ENCODE assay signal across 1 cellular context in the genomic region with DNA sequence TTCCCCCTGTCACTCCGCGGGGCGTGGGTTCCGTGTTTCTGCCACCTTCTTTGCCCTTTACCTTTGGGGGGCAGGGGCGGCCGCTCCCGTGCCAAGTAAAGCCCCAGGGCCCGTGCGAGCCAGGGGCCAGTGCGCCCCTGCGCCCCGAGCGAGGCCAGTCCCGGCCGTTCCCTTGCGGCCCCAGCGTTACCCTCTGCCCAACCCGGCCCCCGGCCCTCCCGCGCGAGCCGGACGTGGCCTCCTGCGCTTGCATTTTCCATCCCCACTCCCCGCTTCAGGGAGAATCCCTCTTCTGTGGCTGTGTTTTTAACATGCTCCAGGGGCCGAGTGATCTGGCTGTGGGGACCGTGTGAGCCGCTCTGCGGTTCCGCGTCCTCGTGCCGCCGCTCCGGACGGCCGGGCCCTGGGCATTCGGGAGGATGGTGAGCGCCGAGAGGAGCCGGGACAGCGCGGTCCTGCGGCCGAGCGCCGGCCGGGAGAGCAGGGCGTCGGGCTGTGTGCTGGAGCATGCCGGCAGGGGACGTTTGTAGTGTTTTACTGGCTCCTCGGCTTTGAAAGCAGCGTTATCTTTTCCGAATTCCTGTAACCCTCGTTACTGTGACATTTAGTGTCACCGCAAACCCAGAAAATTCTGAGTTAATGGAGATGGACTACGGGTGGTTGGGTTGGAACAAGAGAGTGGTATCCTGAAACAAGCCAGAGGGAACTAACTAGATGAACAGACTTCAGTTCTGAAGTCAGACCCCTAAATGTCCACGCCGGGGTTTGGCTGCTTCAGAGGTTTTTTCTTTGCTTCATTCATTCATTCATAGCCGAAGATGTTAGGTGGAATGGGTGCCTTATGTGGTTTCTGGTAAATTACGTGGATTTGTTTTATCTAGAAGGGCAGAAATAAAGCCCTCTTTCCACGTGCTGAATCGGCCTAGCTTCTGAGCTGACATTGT.
TF ChIP-seq lines count a peak whose summit lies in the region.

No MANE protein-coding gene starts in this region.

TF ChIP-seq in K562, 482 proteins besides CTCF, POLR2A, EP300 and RAD21 (continued from another document and continues in another):
- TF ChIP-seq, protein P1, sequence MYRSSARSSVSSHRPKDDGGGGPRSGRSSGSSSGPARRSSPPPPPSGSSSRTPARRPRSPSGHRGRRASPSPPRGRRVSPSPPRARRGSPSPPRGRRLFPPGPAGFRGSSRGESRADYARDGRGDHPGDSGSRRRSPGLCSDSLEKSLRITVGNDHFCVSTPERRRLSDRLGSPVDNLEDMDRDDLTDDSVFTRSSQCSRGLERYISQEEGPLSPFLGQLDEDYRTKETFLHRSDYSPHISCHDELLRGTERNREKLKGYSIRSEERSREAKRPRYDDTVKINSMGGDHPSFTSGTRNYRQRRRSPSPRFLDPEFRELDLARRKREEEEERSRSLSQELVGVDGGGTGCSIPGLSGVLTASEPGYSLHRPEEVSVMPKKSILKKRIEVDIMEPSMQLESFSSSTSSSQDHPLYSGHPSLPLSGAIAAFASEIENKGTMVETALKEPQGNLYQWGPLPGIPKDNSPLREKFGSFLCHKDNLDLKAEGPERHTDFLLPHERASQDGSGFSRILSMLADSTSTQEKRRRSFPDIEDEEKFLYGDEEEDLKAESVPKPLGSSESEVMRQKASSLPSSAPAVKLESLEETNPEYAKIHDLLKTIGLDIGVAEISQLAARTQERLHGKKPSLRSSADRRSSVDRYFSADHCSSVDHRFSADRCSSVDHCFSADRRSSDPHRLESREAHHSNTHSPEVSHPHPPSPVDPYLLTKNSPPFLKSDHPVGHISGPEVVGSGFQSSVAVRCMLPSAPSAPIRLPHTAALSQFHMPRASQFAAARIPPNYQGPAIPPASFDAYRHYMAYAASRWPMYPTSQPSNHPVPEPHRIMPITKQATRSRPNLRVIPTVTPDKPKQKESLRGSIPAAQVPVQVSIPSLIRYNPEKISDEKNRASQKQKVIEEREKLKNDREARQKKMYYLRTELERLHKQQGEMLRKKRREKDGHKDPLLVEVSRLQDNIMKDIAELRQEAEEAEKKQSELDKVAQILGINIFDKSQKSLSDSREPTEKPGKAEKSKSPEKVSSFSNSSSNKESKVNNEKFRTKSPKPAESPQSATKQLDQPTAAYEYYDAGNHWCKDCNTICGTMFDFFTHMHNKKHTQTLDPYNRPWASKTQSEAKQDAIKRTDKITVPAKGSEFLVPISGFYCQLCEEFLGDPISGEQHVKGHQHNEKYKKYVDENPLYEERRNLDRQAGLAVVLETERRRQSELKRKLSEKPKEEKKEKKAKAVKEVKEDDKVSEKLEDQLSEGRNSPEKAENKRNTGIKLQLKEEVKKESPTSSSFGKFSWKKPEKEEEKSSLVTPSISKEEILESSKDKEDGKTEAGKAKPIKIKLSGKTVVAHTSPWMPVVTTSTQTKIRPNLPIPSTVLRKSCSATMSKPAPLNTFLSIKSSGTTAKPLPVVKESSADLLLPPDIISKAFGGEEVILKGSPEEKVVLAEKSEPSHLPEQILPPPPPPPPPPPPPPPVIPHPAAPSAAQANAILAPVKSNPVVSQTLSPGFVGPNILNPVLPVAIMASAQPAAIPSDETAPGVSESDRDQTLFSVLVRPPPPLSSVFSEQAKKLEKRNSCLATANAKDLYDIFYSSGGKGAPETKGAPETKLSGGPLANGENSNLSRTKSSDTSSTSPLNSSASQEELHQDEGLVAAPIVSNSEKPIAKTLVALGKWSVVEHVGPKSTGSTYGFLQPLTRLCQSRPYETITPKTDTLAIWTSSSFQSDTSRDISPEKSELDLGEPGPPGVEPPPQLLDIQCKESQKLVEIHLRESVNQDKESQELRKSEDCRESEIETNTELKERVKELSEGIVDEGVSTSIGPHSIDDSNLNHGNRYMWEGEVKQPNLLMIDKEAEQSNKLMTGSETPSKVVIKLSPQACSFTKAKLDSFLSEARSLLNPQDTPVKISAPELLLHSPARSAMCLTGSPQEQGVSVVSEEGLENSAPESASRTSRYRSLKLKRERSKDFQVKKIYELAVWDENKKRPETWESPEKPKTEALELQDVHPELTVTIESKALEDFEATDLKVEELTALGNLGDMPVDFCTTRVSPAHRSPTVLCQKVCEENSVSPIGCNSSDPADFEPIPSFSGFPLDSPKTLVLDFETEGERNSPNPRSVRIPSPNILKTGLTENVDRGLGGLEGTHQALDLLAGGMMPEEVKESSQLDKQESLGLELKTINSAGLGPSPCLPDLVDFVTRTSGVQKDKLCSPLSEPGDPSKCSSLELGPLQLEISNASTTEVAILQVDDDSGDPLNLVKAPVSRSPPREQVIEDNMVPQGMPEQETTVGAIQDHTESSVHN (IDR thresholded peaks at IDR 0.05; ENCODE audit: borderline replicate concordance in 1 of 2, low read depth in 1 of 2): no peak
- no peak for TF ChIP-seq ZNF589 (CRISPR knock-in tag; IDR thresholded peaks at IDR 0.05; ENCODE audit: low read depth)
- TF ChIP-seq SIN3B (IDR thresholded peaks at IDR 0.05; ENCODE audit: low read depth): no peak
- TF ChIP-seq NFATC3 (IDR thresholded peaks at IDR 0.05): no peak
- no peak for TF ChIP-seq RCOR1 (IDR thresholded peaks at IDR 0.05; ENCODE audit: borderline replicate concordance in 1 of 2, low read depth in 2 of 2, low read length in 2 of 2)
- peak in 1 of 3 experiments; percentile 18 for TF ChIP-seq YY1 (IDR thresholded peaks at IDR 0.05; ENCODE audit: borderline replicate concordance in 1 of 3, control insufficient read depth in 1 of 3, extremely low read depth in 1 of 3, insufficient read depth in 3 of 3, insufficient read length in 1 of 3, insufficient replicate concordance in 2 of 3, low read depth in 1 of 3, low read length in 2 of 3)
- TF ChIP-seq, protein P2, sequence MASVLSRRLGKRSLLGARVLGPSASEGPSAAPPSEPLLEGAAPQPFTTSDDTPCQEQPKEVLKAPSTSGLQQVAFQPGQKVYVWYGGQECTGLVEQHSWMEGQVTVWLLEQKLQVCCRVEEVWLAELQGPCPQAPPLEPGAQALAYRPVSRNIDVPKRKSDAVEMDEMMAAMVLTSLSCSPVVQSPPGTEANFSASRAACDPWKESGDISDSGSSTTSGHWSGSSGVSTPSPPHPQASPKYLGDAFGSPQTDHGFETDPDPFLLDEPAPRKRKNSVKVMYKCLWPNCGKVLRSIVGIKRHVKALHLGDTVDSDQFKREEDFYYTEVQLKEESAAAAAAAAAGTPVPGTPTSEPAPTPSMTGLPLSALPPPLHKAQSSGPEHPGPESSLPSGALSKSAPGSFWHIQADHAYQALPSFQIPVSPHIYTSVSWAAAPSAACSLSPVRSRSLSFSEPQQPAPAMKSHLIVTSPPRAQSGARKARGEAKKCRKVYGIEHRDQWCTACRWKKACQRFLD (CRISPR knock-in tag; IDR thresholded peaks at IDR 0.05): peak; percentile 76; the same call in 1 of the 2 replicates
- TF ChIP-seq, protein P3, sequence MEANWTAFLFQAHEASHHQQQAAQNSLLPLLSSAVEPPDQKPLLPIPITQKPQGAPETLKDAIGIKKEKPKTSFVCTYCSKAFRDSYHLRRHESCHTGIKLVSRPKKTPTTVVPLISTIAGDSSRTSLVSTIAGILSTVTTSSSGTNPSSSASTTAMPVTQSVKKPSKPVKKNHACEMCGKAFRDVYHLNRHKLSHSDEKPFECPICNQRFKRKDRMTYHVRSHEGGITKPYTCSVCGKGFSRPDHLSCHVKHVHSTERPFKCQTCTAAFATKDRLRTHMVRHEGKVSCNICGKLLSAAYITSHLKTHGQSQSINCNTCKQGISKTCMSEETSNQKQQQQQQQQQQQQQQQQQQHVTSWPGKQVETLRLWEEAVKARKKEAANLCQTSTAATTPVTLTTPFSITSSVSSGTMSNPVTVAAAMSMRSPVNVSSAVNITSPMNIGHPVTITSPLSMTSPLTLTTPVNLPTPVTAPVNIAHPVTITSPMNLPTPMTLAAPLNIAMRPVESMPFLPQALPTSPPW (CRISPR knock-in tag; IDR thresholded peaks at IDR 0.05): no peak
- TF ChIP-seq, protein P4, sequence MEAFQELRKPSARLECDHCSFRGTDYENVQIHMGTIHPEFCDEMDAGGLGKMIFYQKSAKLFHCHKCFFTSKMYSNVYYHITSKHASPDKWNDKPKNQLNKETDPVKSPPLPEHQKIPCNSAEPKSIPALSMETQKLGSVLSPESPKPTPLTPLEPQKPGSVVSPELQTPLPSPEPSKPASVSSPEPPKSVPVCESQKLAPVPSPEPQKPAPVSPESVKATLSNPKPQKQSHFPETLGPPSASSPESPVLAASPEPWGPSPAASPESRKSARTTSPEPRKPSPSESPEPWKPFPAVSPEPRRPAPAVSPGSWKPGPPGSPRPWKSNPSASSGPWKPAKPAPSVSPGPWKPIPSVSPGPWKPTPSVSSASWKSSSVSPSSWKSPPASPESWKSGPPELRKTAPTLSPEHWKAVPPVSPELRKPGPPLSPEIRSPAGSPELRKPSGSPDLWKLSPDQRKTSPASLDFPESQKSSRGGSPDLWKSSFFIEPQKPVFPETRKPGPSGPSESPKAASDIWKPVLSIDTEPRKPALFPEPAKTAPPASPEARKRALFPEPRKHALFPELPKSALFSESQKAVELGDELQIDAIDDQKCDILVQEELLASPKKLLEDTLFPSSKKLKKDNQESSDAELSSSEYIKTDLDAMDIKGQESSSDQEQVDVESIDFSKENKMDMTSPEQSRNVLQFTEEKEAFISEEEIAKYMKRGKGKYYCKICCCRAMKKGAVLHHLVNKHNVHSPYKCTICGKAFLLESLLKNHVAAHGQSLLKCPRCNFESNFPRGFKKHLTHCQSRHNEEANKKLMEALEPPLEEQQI (IDR thresholded peaks at IDR 0.05): no peak
- TF ChIP-seq RUNX1 (IDR thresholded peaks at IDR 0.05; ENCODE audit: low read depth): no peak
- peak; percentile 64 for TF ChIP-seq U2AF1 (optimal IDR thresholded peaks at IDR 0.05; ENCODE audit: low read depth, low read length)
- TF ChIP-seq, protein P5, sequence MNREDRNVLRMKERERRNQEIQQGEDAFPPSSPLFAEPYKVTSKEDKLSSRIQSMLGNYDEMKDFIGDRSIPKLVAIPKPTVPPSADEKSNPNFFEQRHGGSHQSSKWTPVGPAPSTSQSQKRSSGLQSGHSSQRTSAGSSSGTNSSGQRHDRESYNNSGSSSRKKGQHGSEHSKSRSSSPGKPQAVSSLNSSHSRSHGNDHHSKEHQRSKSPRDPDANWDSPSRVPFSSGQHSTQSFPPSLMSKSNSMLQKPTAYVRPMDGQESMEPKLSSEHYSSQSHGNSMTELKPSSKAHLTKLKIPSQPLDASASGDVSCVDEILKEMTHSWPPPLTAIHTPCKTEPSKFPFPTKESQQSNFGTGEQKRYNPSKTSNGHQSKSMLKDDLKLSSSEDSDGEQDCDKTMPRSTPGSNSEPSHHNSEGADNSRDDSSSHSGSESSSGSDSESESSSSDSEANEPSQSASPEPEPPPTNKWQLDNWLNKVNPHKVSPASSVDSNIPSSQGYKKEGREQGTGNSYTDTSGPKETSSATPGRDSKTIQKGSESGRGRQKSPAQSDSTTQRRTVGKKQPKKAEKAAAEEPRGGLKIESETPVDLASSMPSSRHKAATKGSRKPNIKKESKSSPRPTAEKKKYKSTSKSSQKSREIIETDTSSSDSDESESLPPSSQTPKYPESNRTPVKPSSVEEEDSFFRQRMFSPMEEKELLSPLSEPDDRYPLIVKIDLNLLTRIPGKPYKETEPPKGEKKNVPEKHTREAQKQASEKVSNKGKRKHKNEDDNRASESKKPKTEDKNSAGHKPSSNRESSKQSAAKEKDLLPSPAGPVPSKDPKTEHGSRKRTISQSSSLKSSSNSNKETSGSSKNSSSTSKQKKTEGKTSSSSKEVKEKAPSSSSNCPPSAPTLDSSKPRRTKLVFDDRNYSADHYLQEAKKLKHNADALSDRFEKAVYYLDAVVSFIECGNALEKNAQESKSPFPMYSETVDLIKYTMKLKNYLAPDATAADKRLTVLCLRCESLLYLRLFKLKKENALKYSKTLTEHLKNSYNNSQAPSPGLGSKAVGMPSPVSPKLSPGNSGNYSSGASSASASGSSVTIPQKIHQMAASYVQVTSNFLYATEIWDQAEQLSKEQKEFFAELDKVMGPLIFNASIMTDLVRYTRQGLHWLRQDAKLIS (CRISPR knock-in tag; IDR thresholded peaks at IDR 0.05): peak; percentile 63; the same call in 1 of the 2 replicates
- TF ChIP-seq ZNF830 (CRISPR knock-in tag; IDR thresholded peaks at IDR 0.05): no peak
- TF ChIP-seq NR3C1 (CRISPR knock-in tag; IDR thresholded peaks at IDR 0.05): peak; percentile 64; the same call in 1 of the 2 replicates
- no peak for TF ChIP-seq PURB (CRISPR knock-in tag; IDR thresholded peaks at IDR 0.05; ENCODE audit: low read depth)
- TF ChIP-seq ETV1 (tag; conservative IDR thresholded peaks at IDR 0.05; ENCODE audit: low read depth): 0 out of 2 replicates have a peak, but pooled peaks have one; percentile 6
- peak; percentile 72; the same call in 1 of the 2 replicates for TF ChIP-seq POLR2G (IDR thresholded peaks at IDR 0.05; ENCODE audit: low read depth, low read length)
- peak; percentile 13; the same call in 1 of the 2 replicates for TF ChIP-seq BCOR (IDR thresholded peaks at IDR 0.05)
- TF ChIP-seq, protein P6, sequence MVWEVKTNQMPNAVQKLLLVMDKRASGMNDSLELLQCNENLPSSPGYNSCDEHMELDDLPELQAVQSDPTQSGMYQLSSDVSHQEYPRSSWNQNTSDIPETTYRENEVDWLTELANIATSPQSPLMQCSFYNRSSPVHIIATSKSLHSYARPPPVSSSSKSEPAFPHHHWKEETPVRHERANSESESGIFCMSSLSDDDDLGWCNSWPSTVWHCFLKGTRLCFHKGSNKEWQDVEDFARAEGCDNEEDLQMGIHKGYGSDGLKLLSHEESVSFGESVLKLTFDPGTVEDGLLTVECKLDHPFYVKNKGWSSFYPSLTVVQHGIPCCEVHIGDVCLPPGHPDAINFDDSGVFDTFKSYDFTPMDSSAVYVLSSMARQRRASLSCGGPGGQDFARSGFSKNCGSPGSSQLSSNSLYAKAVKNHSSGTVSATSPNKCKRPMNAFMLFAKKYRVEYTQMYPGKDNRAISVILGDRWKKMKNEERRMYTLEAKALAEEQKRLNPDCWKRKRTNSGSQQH (CRISPR knock-in tag; IDR thresholded peaks at IDR 0.05): no peak
- no peak for TF ChIP-seq HEY1 (CRISPR knock-in tag; IDR thresholded peaks at IDR 0.05; ENCODE audit: borderline replicate concordance)
- no peak for TF ChIP-seq NUFIP1 (IDR thresholded peaks at IDR 0.05; ENCODE audit: partially characterized antibody)
- no peak for TF ChIP-seq PTBP1 (IDR thresholded peaks at IDR 0.05; ENCODE audit: low read depth, low read length)
- no peak for TF ChIP-seq ZNF764 (CRISPR knock-in tag; IDR thresholded peaks at IDR 0.05; ENCODE audit: low read depth)
- peak in 1 of 2 experiments; percentile 51; a peak in 3 of 4 replicates for TF ChIP-seq MAZ (CRISPR knock-in tag; conservative IDR thresholded peaks at IDR 0.05 in 1 of 2, IDR thresholded peaks at IDR 0.05 in 1 of 2)
- no peak for TF ChIP-seq ZFPM2 (CRISPR knock-in tag; IDR thresholded peaks at IDR 0.05)
- no peak for TF ChIP-seq TCF7L2 (IDR thresholded peaks at IDR 0.05; ENCODE audit: low read depth, low read length)
- TF ChIP-seq, protein P7, sequence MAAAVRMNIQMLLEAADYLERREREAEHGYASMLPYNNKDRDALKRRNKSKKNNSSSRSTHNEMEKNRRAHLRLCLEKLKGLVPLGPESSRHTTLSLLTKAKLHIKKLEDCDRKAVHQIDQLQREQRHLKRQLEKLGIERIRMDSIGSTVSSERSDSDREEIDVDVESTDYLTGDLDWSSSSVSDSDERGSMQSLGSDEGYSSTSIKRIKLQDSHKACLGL (CRISPR knock-in tag; IDR thresholded peaks at IDR 0.05; ENCODE audit: borderline replicate concordance, poor library complexity, severe bottlenecking): no peak
- no peak for TF ChIP-seq HNRNPK (IDR thresholded peaks at IDR 0.05; ENCODE audit: low read depth, low read length, poor library complexity, severe bottlenecking)
